ENCODE assay signal across 13 cellular contexts in genomic region chr1:248627971-248628844, GRCh38. TPM values are rescaled to one million over a fixed set of nuclear protein-coding genes. Genes with fewer than 3 reads are reported as not detected.
DNase-seq lines count a peak whose midpoint lies in the region; ATAC-seq lines count a peak whose summit lies in the region.
"Had no signal": no experiment of that assay in that cellular context is flagged by ENCODE, and none has a peak within 500 bp of the region (broad histone marks: within the 10 kb centered on the region; RNA-seq: fewer than 3 reads in every experiment).

No MANE protein-coding gene starts in this region.

- no peaks in the 10 kb centered on the region for H3K9me3 Mint-ChIP-seq in activated T-cell treated with anti-CD3 and anti-CD28 coated beads, Interleukin-2, amount 50 U/mL, for 72 hours

- intact Hi-C loops in posterior vena cava (cut with DNase I), result no loop called here

- H3K36me3 Mint-ChIP-seq in activated T-cell treated with anti-CD3 and anti-CD28 coated beads, Interleukin-2, amount 50 U/mL, for 72 hours (ENCODE audit: insufficient read depth in 2 of 2), result no peaks in the 10 kb centered on the region

- DNase-seq in dedifferentiated amniotic fluid mesenchymal stem cell (ENCODE audit: extremely low spot score) (peak; percentile 13), posterior vena cava (ENCODE audit: low spot score) (no peak)
- no peak for DNase-seq in activated T-cell treated with anti-CD3 and anti-CD28 coated beads, Interleukin-2, amount 50 U/mL, for 72 hours
- DNase-seq in stimulated activated naive CD4-positive, alpha-beta T cell treated with Interleukin-2 at 50 U/mL for 16 hours (lab: John Stamatoyannopoulos, UW), result no peak
- DNase-seq: activated naive CD4-positive, alpha-beta T cell treated with anti-CD3 and anti-CD28 coated beads, Interleukin-2, amount 50 U/mL, for 16 hours; mesenchymal stem cell; pancreas; T-helper 9 cell had no signal

- no peaks in the 10 kb centered on the region for H3K4me1 Mint-ChIP-seq in activated T-cell treated with anti-CD3 and anti-CD28 coated beads, Interleukin-2, amount 50 U/mL, for 72 hours (ENCODE audit: low read depth)

- no peak overlapping the region for H3K27ac Mint-ChIP-seq in activated T-cell treated with anti-CD3 and anti-CD28 coated beads, Interleukin-2, amount 50 U/mL, for 72 hours

- no peak overlapping the region for H3K4me3 Mint-ChIP-seq in activated T-cell treated with anti-CD3 and anti-CD28 coated beads, Interleukin-2, amount 50 U/mL, for 72 hours

- H3K27me3 Mint-ChIP-seq in activated T-cell treated with anti-CD3 and anti-CD28 coated beads, Interleukin-2, amount 50 U/mL, for 72 hours (ENCODE audit: low read depth), result no peaks in the 10 kb centered on the region

- peak; percentile 99 for ATAC-seq in GM18868 (IDR thresholded peaks at IDR 0.05; ENCODE audit: unreplicated experiment)
- peak; percentile 91 for ATAC-seq in GM21447 (IDR thresholded peaks at IDR 0.05; ENCODE audit: unreplicated experiment)
- ATAC-seq in HG03045 (IDR thresholded peaks at IDR 0.05; ENCODE audit: unreplicated experiment), result peak; percentile 91
- ATAC-seq in activated T-cell treated with anti-CD3 and anti-CD28 coated beads, Interleukin-2, amount 50 U/mL, for 72 hours (replicated peaks in 1 of 2), result no peak
- ATAC-seq: pancreas had no signal

RNA-seq across cellular contexts. Expression of gene OR2T11, which starts 6.7 kb away (rescaled TPM):
- total RNA-seq in activated T-cell treated with anti-CD3 and anti-CD28 coated beads, Interleukin-2, amount 50 U/mL, for 72 hours, result not detected
- total RNA-seq in posterior vena cava, result not detected
- total RNA-seq: activated CD8-positive, alpha-beta memory T cell treated with anti-CD3 and anti-CD28 coated beads for 36 hours; cardiac septum had no signal

RNA-seq across cellular contexts. Expression of gene OR2T35, which starts 16.9 kb away (rescaled TPM):
- not detected for total RNA-seq in activated T-cell treated with anti-CD3 and anti-CD28 coated beads, Interleukin-2, amount 50 U/mL, for 72 hours
- not detected for total RNA-seq in posterior vena cava
- total RNA-seq: activated CD8-positive, alpha-beta memory T cell treated with anti-CD3 and anti-CD28 coated beads for 36 hours; cardiac septum; pancreas had no signal

RNA-seq across cellular contexts. Expression of gene OR2T27, which starts 27.1 kb away (rescaled TPM):
- total RNA-seq in activated T-cell treated with anti-CD3 and anti-CD28 coated beads, Interleukin-2, amount 50 U/mL, for 72 hours, result not detected
- not detected for total RNA-seq in posterior vena cava
- total RNA-seq: activated CD8-positive, alpha-beta memory T cell treated with anti-CD3 and anti-CD28 coated beads for 36 hours; cardiac septum; pancreas had no signal

RNA-seq across cellular contexts. Expression of gene OR2T10, which starts 30.7 kb away (rescaled TPM):
- total RNA-seq in activated T-cell treated with anti-CD3 and anti-CD28 coated beads, Interleukin-2, amount 50 U/mL, for 72 hours, result not detected
- not detected for total RNA-seq in posterior vena cava
- total RNA-seq: activated CD8-positive, alpha-beta memory T cell treated with anti-CD3 and anti-CD28 coated beads for 36 hours; cardiac septum had no signal

RNA-seq across cellular contexts. Expression of gene OR2T34, which starts 53.7 kb away (rescaled TPM):
- not detected for total RNA-seq in activated T-cell treated with anti-CD3 and anti-CD28 coated beads, Interleukin-2, amount 50 U/mL, for 72 hours
- not detected for total RNA-seq in posterior vena cava
- total RNA-seq: activated CD8-positive, alpha-beta memory T cell treated with anti-CD3 and anti-CD28 coated beads for 36 hours; cardiac septum; pancreas had no signal

Comparison
In these comparisons a context has a peak if more than half of its experiments do, and no peak if none do; other contexts are left out.
1. ATAC-seq: peak in GM18868 (single experiment), GM21447 (single experiment) and HG03045 (single experiment); none in activated T-cell treated with anti-CD3 and anti-CD28 coated beads, Interleukin-2, amount 50 U/mL, for 72 hours (0 of 2).